In genomic region chr1:210239295-210240155, GRCh38 we compare ENCODE assay signal across 8 cellular contexts. TPM values are rescaled to one million over a fixed set of nuclear protein-coding genes. Genes with fewer than 3 reads are reported as not detected.
DNase-seq lines count a peak whose midpoint lies in the region; ATAC-seq and TF ChIP-seq lines count a peak whose summit lies in the region.

No MANE protein-coding gene starts in this region.

- POLR2A ChIA-PET in WTC11 (lab: Charles Lee) = no interaction called here

- TF ChIP-seq CTCF in WTC11 (IDR thresholded peaks at IDR 0.05) (no peak), type B pancreatic cell (conservative IDR thresholded peaks at IDR 0.05) (peak; percentile 70)

- H3K36me3 Mint-ChIP-seq in WTC11 = no peaks in the 10 kb centered on the region
- H3K36me3 Mint-ChIP-seq in type B pancreatic cell = peaks cover 12% of the 10 kb centered on the region
- no peaks in the 10 kb centered on the region for H3K36me3 Mint-ChIP-seq in activated CD8-positive, alpha-beta memory T cell treated with anti-CD3 and anti-CD28 coated beads, Interleukin-2, amount 10 ng/mL, durations not matched to agents 7 days and 5 days
- no peaks in the 10 kb centered on the region for H3K36me3 Mint-ChIP-seq in natural killer cell treated with Interleukin-12 subunit alpha and Interleukin-12 subunit beta and Interleukin-15 and Interleukin-18, amount 100 ng/mL, for 72 hours

- no peaks in the 10 kb centered on the region for H3K9me3 Mint-ChIP-seq in WTC11
- H3K9me3 Mint-ChIP-seq in type B pancreatic cell = no peaks in the 10 kb centered on the region
- no peaks in the 10 kb centered on the region for H3K9me3 Mint-ChIP-seq in activated CD8-positive, alpha-beta memory T cell treated with anti-CD3 and anti-CD28 coated beads, Interleukin-2, amount 10 ng/mL, durations not matched to agents 7 days and 5 days (ENCODE audit: low read depth)
- H3K9me3 Mint-ChIP-seq in natural killer cell treated with Interleukin-12 subunit alpha and Interleukin-12 subunit beta and Interleukin-15 and Interleukin-18, amount 100 ng/mL, for 72 hours = no peaks in the 10 kb centered on the region

- DNase-seq in NCI-H2171 treated with DMSO at 0.1 percent for 48 hours (lab: John Stamatoyannopoulos, UW) = peak; percentile 27
- DNase-seq in NCI-H2171 (lab: John Stamatoyannopoulos, UW) = no peak
- DNase-seq in WTC11 (ENCODE audit: low spot score) = peak; percentile 44
- DNase-seq in iris pigment epithelial cell (ENCODE audit: low read depth) = peak; percentile 84
- DNase-seq in type B pancreatic cell (ENCODE audit: extremely low spot score, unreplicated experiment) = no peak
- no peak for DNase-seq in activated CD8-positive, alpha-beta memory T cell treated with anti-CD3 and anti-CD28 coated beads, Interleukin-2, amount 10 ng/mL, durations not matched to agents 7 days and 5 days
- DNase-seq in natural killer cell treated with Interleukin-12 subunit alpha and Interleukin-12 subunit beta and Interleukin-15 and Interleukin-18, amount 100 ng/mL, for 72 hours (ENCODE audit: low spot score) = no peak

- ATAC-seq in WTC11 = peak; percentile 87
- ATAC-seq in activated CD8-positive, alpha-beta memory T cell treated with anti-CD3 and anti-CD28 coated beads, Interleukin-2, amount 10 ng/mL, durations not matched to agents 7 days and 5 days = no peak
- ATAC-seq in natural killer cell treated with Interleukin-12 subunit alpha and Interleukin-12 subunit beta and Interleukin-15 and Interleukin-18, amount 100 ng/mL, for 72 hours = no peak
- no peak for ATAC-seq in GM21786 (IDR thresholded peaks at IDR 0.05; ENCODE audit: unreplicated experiment)

- no peak overlapping the region for H3K27ac Mint-ChIP-seq in WTC11
- H3K27ac Mint-ChIP-seq in type B pancreatic cell = no peak overlapping the region
- no peak overlapping the region for H3K27ac Mint-ChIP-seq in activated CD8-positive, alpha-beta memory T cell treated with anti-CD3 and anti-CD28 coated beads, Interleukin-2, amount 10 ng/mL, durations not matched to agents 7 days and 5 days
- no peak overlapping the region for H3K27ac Mint-ChIP-seq in natural killer cell treated with Interleukin-12 subunit alpha and Interleukin-12 subunit beta and Interleukin-15 and Interleukin-18, amount 100 ng/mL, for 72 hours

- CTCF ChIA-PET in WTC11 (lab: Charles Lee) = interaction anchor here (0.6 to 2.5 kb wide), 4 partner anchors 26 to 331 kb away, joined by 3 to 16 read pairs (median 4); no protein-coding TSS in a partner anchor
- CTCF ChIA-PET in activated CD8-positive, alpha-beta memory T cell treated with anti-CD3 and anti-CD28 coated beads, Interleukin-2, amount 10 ng/mL, durations not matched to agents 7 days and 5 days (lab: Charles Lee) = no interaction called here

- H3K27me3 Mint-ChIP-seq in WTC11 (ENCODE audit: low read depth) (peaks cover 30% of the 10 kb centered on the region), type B pancreatic cell (peaks cover 14% of the 10 kb centered on the region)
- H3K27me3 Mint-ChIP-seq in activated CD8-positive, alpha-beta memory T cell treated with anti-CD3 and anti-CD28 coated beads, Interleukin-2, amount 10 ng/mL, durations not matched to agents 7 days and 5 days = peaks cover 83% of the 10 kb centered on the region
- H3K27me3 Mint-ChIP-seq in natural killer cell treated with Interleukin-12 subunit alpha and Interleukin-12 subunit beta and Interleukin-15 and Interleukin-18, amount 100 ng/mL, for 72 hours = peaks cover 40 to 69% of the 10 kb centered on the region in 2 donors

- H3K4me3 Mint-ChIP-seq in WTC11 = no peak overlapping the region
- H3K4me3 Mint-ChIP-seq in type B pancreatic cell = peak overlapping the region; percentile 26
- H3K4me3 Mint-ChIP-seq in activated CD8-positive, alpha-beta memory T cell treated with anti-CD3 and anti-CD28 coated beads, Interleukin-2, amount 10 ng/mL, durations not matched to agents 7 days and 5 days = no peak overlapping the region
- H3K4me3 Mint-ChIP-seq in natural killer cell treated with Interleukin-12 subunit alpha and Interleukin-12 subunit beta and Interleukin-15 and Interleukin-18, amount 100 ng/mL, for 72 hours = no peak overlapping the region

- H3K4me1 Mint-ChIP-seq in WTC11 (peaks cover 29% of the 10 kb centered on the region), type B pancreatic cell (ENCODE audit: unreplicated experiment) (peaks cover 34% of the 10 kb centered on the region)
- no peaks in the 10 kb centered on the region for H3K4me1 Mint-ChIP-seq in activated CD8-positive, alpha-beta memory T cell treated with anti-CD3 and anti-CD28 coated beads, Interleukin-2, amount 10 ng/mL, durations not matched to agents 7 days and 5 days
- H3K4me1 Mint-ChIP-seq in natural killer cell treated with Interleukin-12 subunit alpha and Interleukin-12 subunit beta and Interleukin-15 and Interleukin-18, amount 100 ng/mL, for 72 hours (ENCODE audit: low read depth in 2 of 2) = peaks cover 0 to under 1% of the 10 kb centered on the region in 2 donors

TF ChIP-seq in WTC11, 78 proteins besides CTCF, POLR2A, EP300 and RAD21:
- no peak for TF ChIP-seq MXD4 (CRISPR knock-in tag; IDR thresholded peaks at IDR 0.05; ENCODE audit: borderline replicate concordance)
- TF ChIP-seq ZNF263 (CRISPR knock-in tag; IDR thresholded peaks at IDR 0.05; ENCODE audit: low read depth) = no peak
- no peak for TF ChIP-seq ZNF232 (CRISPR knock-in tag; IDR thresholded peaks at IDR 0.05)
- TF ChIP-seq ZNF671 (CRISPR knock-in tag; IDR thresholded peaks at IDR 0.05) = no peak
- TF ChIP-seq IRF1 (CRISPR knock-in tag; IDR thresholded peaks at IDR 0.05) = no peak
- no peak for TF ChIP-seq NFYB (CRISPR knock-in tag; conservative IDR thresholded peaks at IDR 0.05; ENCODE audit: low read depth)
- no peak for TF ChIP-seq JAZF1 (CRISPR knock-in tag; IDR thresholded peaks at IDR 0.05)
- TF ChIP-seq ZSCAN18 (CRISPR knock-in tag; IDR thresholded peaks at IDR 0.05) = no peak
- no peak for TF ChIP-seq ZNF425 (CRISPR knock-in tag; conservative IDR thresholded peaks at IDR 0.05)
TF ChIP-seq in WTC11: peak in this region for 0.

RNA-seq across cellular contexts. Expression of gene SERTAD4, which starts 6.9 kb away (rescaled TPM):
- total RNA-seq in WTC11 (2021) = 2.7 to 4.6 TPM (median 2.8 TPM) in 3 replicates
- 4.6 and 11.4 TPM in 2 replicates for total RNA-seq in type B pancreatic cell (ENCODE audit: low replicate concordance)
- total RNA-seq in activated CD8-positive, alpha-beta memory T cell treated with anti-CD3 and anti-CD28 coated beads, Interleukin-2, amount 10 ng/mL, durations not matched to agents 7 days and 5 days = not detected
- not detected for total RNA-seq in natural killer cell treated with Interleukin-12 subunit alpha and Interleukin-12 subunit beta and Interleukin-15 and Interleukin-18, amount 100 ng/mL, for 72 hours

Comparison
In these comparisons a context has a peak if more than half of its experiments do, and no peak if none do; other contexts are left out.
1. DNase-seq: peak in NCI-H2171 treated with DMSO at 0.1 percent for 48 hours (single experiment), WTC11 (single experiment) and iris pigment epithelial cell (single experiment); none in NCI-H2171 (single experiment), type B pancreatic cell (single experiment), activated CD8-positive, alpha-beta memory T cell treated with anti-CD3 and anti-CD28 coated beads, Interleukin-2, amount 10 ng/mL, durations not matched to agents 7 days and 5 days (single experiment) and natural killer cell treated with Interleukin-12 subunit alpha and Interleukin-12 subunit beta and Interleukin-15 and Interleukin-18, amount 100 ng/mL, for 72 hours (single experiment).